In genomic region chr3:50194128-50194902, GRCh38 we compare ENCODE assay signal across 8 cellular contexts. TPM values are rescaled to one million over a fixed set of nuclear protein-coding genes. Genes with fewer than 3 reads are reported as not detected.
DNase-seq lines count a peak whose midpoint lies in the region; ATAC-seq and TF ChIP-seq lines count a peak whose summit lies in the region.

No MANE protein-coding gene starts in this region.

- H3K4me3 ChIP-seq in ACC112 (ENCODE audit: low read depth, low read length) (no peak overlapping the region; the same call in 1 of the 2 replicates), Panc1 (ENCODE audit: low read depth in 2 of 2, low read length in 2 of 2) (no peak overlapping the region), parathyroid adenoma (ENCODE audit: low read depth, low read length) (no peak overlapping the region), thoracic aorta (peak overlapping the region; percentile 35)

- H3K4me3 Mint-ChIP-seq in activated T-helper 2 cell treated with anti-CD3 and anti-CD28 coated beads, Interferon-gamma antibody, Interleukin-2, Interleukin-4, amounts not matched to agents 10 μg/mL and 5 μg/mL and 100 μg/mL, durations not matched to agents 14 hours and 24 hours and 36 hours (ENCODE audit: low read depth) = no peak overlapping the region

- TF ChIP-seq CTCF in Panc1 (IDR thresholded peaks at IDR 0.05) = peak; percentile 88
- TF ChIP-seq CTCF in foreskin keratinocyte (conservative IDR thresholded peaks at IDR 0.05) = peak; percentile 93
- TF ChIP-seq CTCF in parathyroid adenoma (IDR thresholded peaks at IDR 0.05) = peak; percentile 76
- TF ChIP-seq CTCF in thoracic aorta (IDR thresholded peaks at IDR 0.05) = peak; percentile 84

- POLR2A ChIA-PET in Panc1 (lab: Charles Lee) = no interaction called here

- H3K27me3 Mint-ChIP-seq in activated T-helper 2 cell treated with anti-CD3 and anti-CD28 coated beads, Interferon-gamma antibody, Interleukin-2, Interleukin-4, amounts not matched to agents 10 μg/mL and 5 μg/mL and 100 μg/mL, durations not matched to agents 14 hours and 24 hours and 36 hours (ENCODE audit: low read depth) = peaks cover 22% of the 10 kb centered on the region

- CTCF ChIA-PET in Panc1 (lab: Charles Lee) = interaction anchor here (0.6 to 2.8 kb wide), 4 partner anchors 22 to 153 kb away, joined by 4 to 39 read pairs (median 10); no protein-coding TSS in a partner anchor

- H3K9me3 ChIP-seq in Panc1 (ENCODE audit: control insufficient read depth, insufficient read depth, low read depth, low read length) = no peaks in the 10 kb centered on the region
- no peaks in the 10 kb centered on the region for H3K9me3 ChIP-seq in parathyroid adenoma (ENCODE audit: control insufficient read depth, low read length)
- H3K9me3 ChIP-seq in thoracic aorta = no peaks in the 10 kb centered on the region

- H3K4me1 Mint-ChIP-seq in activated T-helper 2 cell treated with anti-CD3 and anti-CD28 coated beads, Interferon-gamma antibody, Interleukin-2, Interleukin-4, amounts not matched to agents 10 μg/mL and 5 μg/mL and 100 μg/mL, durations not matched to agents 14 hours and 24 hours and 36 hours (ENCODE audit: low read depth) = peaks cover 2% of the 10 kb centered on the region

- H3K9ac ChIP-seq in parathyroid adenoma = no peak overlapping the region

- H3K27me3 ChIP-seq in ACC112 (ENCODE audit: insufficient read depth, low read length) = peaks cover 24% of the 10 kb centered on the region
- no peaks in the 10 kb centered on the region for H3K27me3 ChIP-seq in Panc1 (ENCODE audit: control insufficient read depth, insufficient read depth, low read length)
- H3K27me3 ChIP-seq in foreskin keratinocyte = peaks cover 42% of the 10 kb centered on the region
- peaks cover 8% of the 10 kb centered on the region for H3K27me3 ChIP-seq in parathyroid adenoma (ENCODE audit: control insufficient read depth, insufficient read depth, low read length)
- no peaks in the 10 kb centered on the region for H3K27me3 ChIP-seq in thoracic aorta (replicated peaks; ENCODE audit: insufficient read depth)

- no peak overlapping the region for H3K27ac Mint-ChIP-seq in activated T-helper 2 cell treated with anti-CD3 and anti-CD28 coated beads, Interferon-gamma antibody, Interleukin-2, Interleukin-4, amounts not matched to agents 10 μg/mL and 5 μg/mL and 100 μg/mL, durations not matched to agents 14 hours and 24 hours and 36 hours

- H3K27ac ChIP-seq in ACC112 (ENCODE audit: low read depth, low read length) (no peak overlapping the region), Panc1 (ENCODE audit: low read length) (no peak overlapping the region), foreskin keratinocyte (no peak overlapping the region), parathyroid adenoma (no peak overlapping the region), thoracic aorta (no peak overlapping the region)

- in situ Hi-C loops in Panc1 (cut with HindIII; ENCODE audit: low pct_unique_long_range_greater_than_20kb, low sequenced_read_pairs) = no loop called here

- peak; percentile 78 for DNase-seq in GM19238 (ENCODE audit: insufficient read length, low spot score)
- no peak for DNase-seq in Panc1 (ENCODE audit: low read depth, low spot score)
- DNase-seq in activated T-helper 2 cell treated with anti-CD3 and anti-CD28 coated beads, Interferon-gamma antibody, Interleukin-2, Interleukin-4, amounts not matched to agents 10 μg/mL and 5 μg/mL and 100 μg/mL, durations not matched to agents 14 hours and 24 hours and 36 hours (ENCODE audit: low spot score) = peak; percentile 73
- peak in 1 of 2 donors; percentile 40 for DNase-seq in foreskin keratinocyte
- DNase-seq in thoracic aorta (ENCODE audit: low spot score) = no peak
- no peak for DNase-seq in cortex of kidney (lab: John Stamatoyannopoulos, UW)

- ATAC-seq in Panc1 (peak; percentile 80), foreskin keratinocyte (peak; percentile 59), thoracic aorta (ENCODE audit: insufficient number of reproducible peaks, low FRiP score, low read depth) (no peak)

- H2AFZ ChIP-seq in ACC112 (ENCODE audit: low read length, unreplicated experiment) = peak overlapping the region; percentile 35
- peak overlapping the region; percentile 25 for H2AFZ ChIP-seq in parathyroid adenoma

- H3K4me1 ChIP-seq in ACC112 (ENCODE audit: control insufficient read depth, insufficient read depth, low read length, unreplicated experiment) = peaks cover 11% of the 10 kb centered on the region
- H3K4me1 ChIP-seq in Panc1 (ENCODE audit: control insufficient read depth, insufficient read depth, low read length) = peaks cover 15% of the 10 kb centered on the region
- no peaks in the 10 kb centered on the region for H3K4me1 ChIP-seq in foreskin keratinocyte
- H3K4me1 ChIP-seq in parathyroid adenoma = peaks cover 2% of the 10 kb centered on the region
- H3K4me1 ChIP-seq in thoracic aorta (ENCODE audit: control insufficient read depth in 1 of 2, low read depth in 2 of 2) = peaks cover 3 to 21% of the 10 kb centered on the region in 2 donors

- BruUV-seq in Panc1 (replicated peaks; lab: Mats Ljungman, UMichigan) = no TSS peak

- intact Hi-C loops in Panc1 (cut with micrococcal nuclease; ENCODE audit: unreplicated experiment) = loop anchor here (10.0 kb wide), 1 partner anchor 70 kb away; the partner anchor contains the start of gene SEMA3B
- intact Hi-C loops in activated T-helper 2 cell treated with anti-CD3 and anti-CD28 coated beads, Interferon-gamma antibody, Interleukin-2, Interleukin-4, amounts not matched to agents 10 μg/mL and 5 μg/mL and 100 μg/mL, durations not matched to agents 14 hours and 24 hours and 36 hours (cut with micrococcal nuclease) = loop anchor here (1.0 to 10.0 kb wide), 2 partner anchors 80 to 350 kb away; no protein-coding TSS in a partner anchor

- no peaks in the 10 kb centered on the region for H3K9me3 Mint-ChIP-seq in activated T-helper 2 cell treated with anti-CD3 and anti-CD28 coated beads, Interferon-gamma antibody, Interleukin-2, Interleukin-4, amounts not matched to agents 10 μg/mL and 5 μg/mL and 100 μg/mL, durations not matched to agents 14 hours and 24 hours and 36 hours

- no peaks in the 10 kb centered on the region for H3K36me3 Mint-ChIP-seq in activated T-helper 2 cell treated with anti-CD3 and anti-CD28 coated beads, Interferon-gamma antibody, Interleukin-2, Interleukin-4, amounts not matched to agents 10 μg/mL and 5 μg/mL and 100 μg/mL, durations not matched to agents 14 hours and 24 hours and 36 hours (ENCODE audit: low read depth)

- H3K36me3 ChIP-seq in ACC112 (ENCODE audit: insufficient read depth, low read length) = no peaks in the 10 kb centered on the region
- H3K36me3 ChIP-seq in Panc1 (ENCODE audit: control insufficient read depth, insufficient read depth, low read length) = no peaks in the 10 kb centered on the region
- H3K36me3 ChIP-seq in parathyroid adenoma (ENCODE audit: control insufficient read depth, insufficient read depth, low read length) = no peaks in the 10 kb centered on the region
- H3K36me3 ChIP-seq in thoracic aorta = no peaks in the 10 kb centered on the region

- peak overlapping the region; percentile 13 for H3K4me2 ChIP-seq in parathyroid adenoma (ENCODE audit: low read length)

- no peaks in the 10 kb centered on the region for H3K79me2 ChIP-seq in ACC112 (ENCODE audit: control insufficient read depth, insufficient read depth, low read length, unreplicated experiment)
- no peaks in the 10 kb centered on the region for H3K79me2 ChIP-seq in parathyroid adenoma

RNA-seq across cellular contexts. Expression of gene GNAT1, which starts 2.9 kb away (rescaled TPM):
- total RNA-seq in Panc1 (2021; ENCODE audit: unreplicated experiment) (not detected), foreskin keratinocyte (0.03 TPM in 1 of 2 replicates, not detected in the other), thoracic aorta (under 1 TPM in 1 of 2 donors, not detected in 1; 0.54 TPM)
- polyA plus RNA-seq in Panc1 (2012; ENCODE audit: insufficient read length) = not detected
- total RNA-seq in activated T-helper 2 cell treated with anti-CD3 and anti-CD28 coated beads, Interferon-gamma antibody, Interleukin-2, Interleukin-4, amounts not matched to agents 10 μg/mL and 5 μg/mL and 100 μg/mL, durations not matched to agents 14 hours and 24 hours and 36 hours = not detected in 2 replicates
- polyA plus RNA-seq in foreskin keratinocyte = not detected in 2 replicates

RNA-seq across cellular contexts. Expression of gene SLC38A3, which starts 10.8 kb away (rescaled TPM):
- total RNA-seq in Panc1 (2021; ENCODE audit: unreplicated experiment) = 6.0 TPM
- polyA plus RNA-seq in Panc1 (2012; ENCODE audit: insufficient read length) = 10.6 TPM
- total RNA-seq in activated T-helper 2 cell treated with anti-CD3 and anti-CD28 coated beads, Interferon-gamma antibody, Interleukin-2, Interleukin-4, amounts not matched to agents 10 μg/mL and 5 μg/mL and 100 μg/mL, durations not matched to agents 14 hours and 24 hours and 36 hours = not detected in 2 replicates
- total RNA-seq in foreskin keratinocyte = not detected in 2 replicates
- 0.09 TPM in 1 of 2 replicates, not detected in the other for polyA plus RNA-seq in foreskin keratinocyte
- under 1 TPM in 1 of 2 donors, not detected in 1; 0.28 TPM for total RNA-seq in thoracic aorta

RNA-seq across cellular contexts. Expression of gene SEMA3F, which starts 39.2 kb away (rescaled TPM):
- 69.6 TPM for total RNA-seq in Panc1 (2021; ENCODE audit: unreplicated experiment)
- 104 TPM for polyA plus RNA-seq in Panc1 (2012; ENCODE audit: insufficient read length)
- 0.11 and 0.21 TPM in 2 replicates for total RNA-seq in activated T-helper 2 cell treated with anti-CD3 and anti-CD28 coated beads, Interferon-gamma antibody, Interleukin-2, Interleukin-4, amounts not matched to agents 10 μg/mL and 5 μg/mL and 100 μg/mL, durations not matched to agents 14 hours and 24 hours and 36 hours
- total RNA-seq in foreskin keratinocyte = 108 and 121 TPM in 2 replicates
- 94.2 and 98.4 TPM in 2 replicates for polyA plus RNA-seq in foreskin keratinocyte
- 10 to 100 TPM; 25.5 to 35.1 TPM for total RNA-seq in thoracic aorta

RNA-seq across cellular contexts. Expression of gene GNAI2, which starts 41.7 kb away (rescaled TPM):
- total RNA-seq in Panc1 (2021; ENCODE audit: unreplicated experiment) (170 TPM), foreskin keratinocyte (242 and 258 TPM in 2 replicates), thoracic aorta (100 to 1,000 TPM; 183 to 337 TPM)
- polyA plus RNA-seq in Panc1 (2012; ENCODE audit: insufficient read length) = 252 TPM
- 267 and 269 TPM in 2 replicates for total RNA-seq in activated T-helper 2 cell treated with anti-CD3 and anti-CD28 coated beads, Interferon-gamma antibody, Interleukin-2, Interleukin-4, amounts not matched to agents 10 μg/mL and 5 μg/mL and 100 μg/mL, durations not matched to agents 14 hours and 24 hours and 36 hours
- polyA plus RNA-seq in foreskin keratinocyte = 243 and 258 TPM in 2 replicates

Comparison
In these comparisons a context has a peak if more than half of its experiments do, and no peak if none do; other contexts are left out.
1. DNase-seq: peak in GM19238 (single experiment) and activated T-helper 2 cell treated with anti-CD3 and anti-CD28 coated beads, Interferon-gamma antibody, Interleukin-2, Interleukin-4, amounts not matched to agents 10 μg/mL and 5 μg/mL and 100 μg/mL, durations not matched to agents 14 hours and 24 hours and 36 hours (single experiment); none in Panc1 (single experiment), thoracic aorta (single experiment) and cortex of kidney (single experiment).
2. RNA of gene SEMA3F, which starts 39.2 kb away (total RNA-seq): 108 to 121 TPM in foreskin keratinocyte, 69.6 TPM in Panc1 (single experiment) and 25.5 to 35.1 TPM in thoracic aorta; 0.11 to 0.21 TPM in activated T-helper 2 cell treated with anti-CD3 and anti-CD28 coated beads, Interferon-gamma antibody, Interleukin-2, Interleukin-4, amounts not matched to agents 10 μg/mL and 5 μg/mL and 100 μg/mL, durations not matched to agents 14 hours and 24 hours and 36 hours; every median in the first group is over 10 times any median in the second.
3. Peak in every context shown above with its lines, with median percentiles within 50 percentile points of each other: CTCF ChIP-seq.